8 cellular contexts compared by ENCODE assay signal in the genomic region with DNA sequence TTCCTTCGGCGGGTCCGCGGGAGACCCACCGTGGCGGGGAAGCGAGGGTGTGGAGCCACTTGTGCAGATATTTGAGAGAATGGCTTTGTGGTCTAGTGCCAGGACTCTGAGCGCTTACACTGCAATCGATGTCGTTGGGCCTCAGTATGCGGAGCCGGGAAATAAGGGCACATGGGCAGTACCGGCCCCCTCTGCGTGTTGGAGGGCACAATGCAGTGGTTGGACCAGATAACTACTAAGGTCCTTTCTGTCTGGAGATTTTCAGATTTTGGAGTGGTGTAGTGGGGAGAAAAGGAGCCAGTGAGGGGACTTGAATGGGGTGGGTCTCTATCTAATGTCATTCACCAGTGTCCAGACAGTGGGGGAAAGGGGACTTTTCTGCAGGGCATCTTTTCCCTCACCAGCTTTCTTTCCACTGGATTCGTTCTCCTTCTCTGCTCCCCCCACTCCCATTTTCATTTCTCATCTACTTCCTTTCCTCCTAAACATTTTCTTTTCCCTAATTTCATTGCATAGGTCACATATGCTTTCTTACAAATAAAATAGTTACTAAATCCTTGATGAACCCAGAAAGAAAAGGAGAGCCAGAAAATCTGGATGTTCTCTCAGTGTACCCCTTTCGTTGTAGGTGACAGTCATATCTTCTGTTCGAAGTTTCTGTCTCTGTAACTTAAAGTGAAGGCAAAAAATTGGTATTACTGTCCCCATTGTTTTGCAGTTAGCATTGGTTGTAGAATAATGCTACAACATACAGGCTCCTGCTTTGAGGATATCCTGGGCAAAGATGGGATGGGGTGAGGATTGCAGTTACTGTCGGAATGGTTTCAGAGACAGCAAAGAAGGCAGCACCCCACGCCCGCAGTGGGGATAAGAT.
DNase-seq lines count a peak whose midpoint lies in the region; TF ChIP-seq lines count a peak whose summit lies in the region.

No MANE protein-coding gene starts in this region.

- peaks cover 6% of the 10 kb centered on the region for H3K36me3 Mint-ChIP-seq in T-helper 2 cell treated with Interferon-gamma antibody and Interleukin-4, amounts not matched to agents 5 μg/mL and 100 μg/mL, for 36 hours (ENCODE audit: low read depth)

- POLR2A ChIA-PET in HEK293T (lab: Yijun Ruan, JAX): interaction anchor here (0.6 to 4.7 kb wide), 9 partner anchors 9 to 131 kb away, joined by 3 to 51 read pairs (median 5); no protein-coding TSS in a partner anchor

- H3K4me1 Mint-ChIP-seq in T-helper 2 cell treated with Interferon-gamma antibody and Interleukin-4, amounts not matched to agents 5 μg/mL and 100 μg/mL, for 36 hours (ENCODE audit: low read depth): peaks cover 50% of the 10 kb centered on the region

- peak overlapping the region; percentile 44 for H3K27ac ChIP-seq in parathyroid adenoma

- H3K4me3 Mint-ChIP-seq in T-helper 2 cell treated with Interferon-gamma antibody and Interleukin-4, amounts not matched to agents 5 μg/mL and 100 μg/mL, for 36 hours: peak overlapping the region; percentile 91

- TF ChIP-seq CTCF in epithelial cell of esophagus (IDR thresholded peaks at IDR 0.05; ENCODE audit: insufficient read depth, low read depth, low read length, missing control alignments) (no peak), parathyroid adenoma (IDR thresholded peaks at IDR 0.05) (no peak)

- peaks cover 3% of the 10 kb centered on the region for H3K4me1 ChIP-seq in parathyroid adenoma

- peaks cover 29% of the 10 kb centered on the region for H3K27me3 Mint-ChIP-seq in T-helper 2 cell treated with Interferon-gamma antibody and Interleukin-4, amounts not matched to agents 5 μg/mL and 100 μg/mL, for 36 hours (ENCODE audit: low read depth)

- no peaks in the 10 kb centered on the region for H3K36me3 ChIP-seq in parathyroid adenoma (ENCODE audit: control insufficient read depth, insufficient read depth, low read length)

- H3K9me3 Mint-ChIP-seq in T-helper 2 cell treated with Interferon-gamma antibody and Interleukin-4, amounts not matched to agents 5 μg/mL and 100 μg/mL, for 36 hours: no peaks in the 10 kb centered on the region

- peak overlapping the region; percentile 87 for H3K4me2 ChIP-seq in parathyroid adenoma (ENCODE audit: low read length)

- H3K9ac ChIP-seq in parathyroid adenoma: no peak overlapping the region

- no peak for DNase-seq in T-helper 2 cell treated with Interferon-gamma antibody and Interleukin-4, amounts not matched to agents 5 μg/mL and 100 μg/mL, for 36 hours (ENCODE audit: low spot score)
- no peak for DNase-seq in T-helper 2 cell
- peak; percentile 32 for DNase-seq in RKO (ENCODE audit: low spot score)
- no peak for DNase-seq in epithelial cell of esophagus (ENCODE audit: low read depth)
- DNase-seq in COR-L47 (lab: John Stamatoyannopoulos, UW): no peak
- DNase-seq in HEK293T (ENCODE audit: extremely low spot score): no peak
- no peak for DNase-seq in HuH-7.5 (ENCODE audit: low spot score)

- peak overlapping the region; percentile 88 for H3K4me3 ChIP-seq in epithelial cell of esophagus (ENCODE audit: low read length)
- peak overlapping the region; percentile 92 for H3K4me3 ChIP-seq in parathyroid adenoma (ENCODE audit: low read depth, low read length)

- H3K9me3 ChIP-seq in parathyroid adenoma (ENCODE audit: control insufficient read depth, low read length): no peaks in the 10 kb centered on the region

- CTCF ChIA-PET in HEK293T (lab: Yijun Ruan, JAX): interaction anchor here (0.6 to 0.7 kb wide), 2 partner anchors 55 to 154 kb away, joined by 4 to 5 read pairs; no protein-coding TSS in a partner anchor

- peak overlapping the region; percentile 53 for H3K27ac Mint-ChIP-seq in T-helper 2 cell treated with Interferon-gamma antibody and Interleukin-4, amounts not matched to agents 5 μg/mL and 100 μg/mL, for 36 hours

- no peaks in the 10 kb centered on the region for H3K27me3 ChIP-seq in parathyroid adenoma (ENCODE audit: control insufficient read depth, insufficient read depth, low read length)

- H2AFZ ChIP-seq in parathyroid adenoma: peak overlapping the region; percentile 82

- H3K79me2 ChIP-seq in parathyroid adenoma: no peaks in the 10 kb centered on the region

TF ChIP-seq in HEK293T, 16 proteins besides CTCF, POLR2A, EP300 and RAD21:
- TF ChIP-seq L3MBTL2 (conservative IDR thresholded peaks at IDR 0.05) (no peak), FOXM1 (IDR thresholded peaks at IDR 0.05; ENCODE audit: borderline replicate concordance) (no peak), TARDBP (IDR thresholded peaks at IDR 0.05) (no peak), SUZ12 (IDR thresholded peaks at IDR 0.05) (no peak), ELF4 (IDR thresholded peaks at IDR 0.05) (no peak), SP1 (IDR thresholded peaks at IDR 0.05) (no peak), FOXA1 (IDR thresholded peaks at IDR 0.05) (no peak), NFRKB (IDR thresholded peaks at IDR 0.05) (no peak), CTBP1 (IDR thresholded peaks at IDR 0.05; ENCODE audit: borderline replicate concordance) (no peak), FOXK2 (IDR thresholded peaks at IDR 0.05) (no peak), PKNOX1 (IDR thresholded peaks at IDR 0.05) (no peak), LEF1 (IDR thresholded peaks at IDR 0.05; ENCODE audit: borderline replicate concordance) (no peak), HDGF (IDR thresholded peaks at IDR 0.05; ENCODE audit: borderline replicate concordance) (no peak), ARNT (IDR thresholded peaks at IDR 0.05) (no peak), ZNF384 (IDR thresholded peaks at IDR 0.05) (no peak), BHLHE40 (IDR thresholded peaks at IDR 0.05; ENCODE audit: borderline replicate concordance) (no peak)
